30 cellular contexts compared by ENCODE assay signal in the genomic region with DNA sequence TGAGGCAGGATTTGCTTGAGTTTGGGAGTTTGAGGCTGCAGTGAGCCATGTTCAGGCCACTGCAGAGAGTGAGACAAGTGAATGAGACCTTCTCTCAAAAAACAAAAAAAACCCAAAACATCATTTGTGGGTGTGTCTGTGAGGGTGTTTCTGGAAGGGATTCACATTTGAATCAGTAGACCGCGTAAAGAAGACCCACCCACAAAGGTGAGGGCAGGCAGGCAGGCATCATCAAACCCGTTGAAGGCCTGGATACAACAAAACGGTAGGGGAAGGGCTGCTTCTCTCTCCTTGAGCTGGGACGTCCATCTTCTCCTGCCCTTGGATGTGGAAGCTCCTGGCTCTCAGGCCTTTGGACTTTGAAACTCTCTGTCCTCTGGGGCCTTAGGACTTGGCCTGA. TPM values are rescaled to one million over a fixed set of nuclear protein-coding genes. Genes with fewer than 3 reads are reported as not detected.
DNase-seq lines count a peak whose midpoint lies in the region; ATAC-seq and TF ChIP-seq lines count a peak whose summit lies in the region.
"Had no signal": no experiment of that assay in that cellular context is flagged by ENCODE, and none has a peak within 500 bp of the region (broad histone marks: within the 10 kb centered on the region; RNA-seq: fewer than 3 reads in every experiment).

No MANE protein-coding gene starts in this region.

- H3K27me3 ChIP-seq in CD8-positive, alpha-beta memory T cell (ENCODE audit: insufficient read depth, low read length, poor library complexity, severe bottlenecking) = no peaks in the 10 kb centered on the region
- H3K27me3 ChIP-seq in vagina = no peaks in the 10 kb centered on the region
- H3K27me3 ChIP-seq: ascending aorta, cardiac muscle cell, esophagus muscularis mucosa, foreskin keratinocyte, heart right ventricle, MG63, neural progenitor cell, right lobe of liver, SJSA1 had no signal

- TF ChIP-seq POLR2A in vagina (IDR thresholded peaks at IDR 0.05) = no peak

- peaks cover 40% of the 10 kb centered on the region for H3K4me1 Mint-ChIP-seq in activated CD4-positive, alpha-beta T cell treated with anti-CD3 and anti-CD28 coated beads for 36 hours
- peaks cover 32 to 62% (median 58%) of the 10 kb centered on the region in 3 donors for H3K4me1 Mint-ChIP-seq in CD8-positive, alpha-beta memory T cell
- peaks cover 56% of the 10 kb centered on the region for H3K4me1 Mint-ChIP-seq in activated T-helper 2 cell treated with anti-CD3 and anti-CD28 coated beads, Interferon-gamma antibody, Interleukin-2, Interleukin-4, amounts not matched to agents 10 μg/mL and 5 μg/mL and 100 μg/mL, durations not matched to agents 14 hours and 24 hours and 36 hours (ENCODE audit: low read depth)
- H3K4me1 Mint-ChIP-seq in immature natural killer cell = peaks cover 33 to 44% of the 10 kb centered on the region in 2 donors
- H3K4me1 Mint-ChIP-seq: neural progenitor cell; stimulated activated memory B cell treated with anti-CD40 and anti-IgM and Interleukin-4, amounts not matched to agents 10 μg/mL and 1 μg/mL and 100 μg/mL, for 72 hours had no signal

- H3K4me3 ChIP-seq in CD8-positive, alpha-beta memory T cell (ENCODE audit: low read length) = no peak overlapping the region
- no peak overlapping the region for H3K4me3 ChIP-seq in vagina
- H3K4me3 ChIP-seq: ascending aorta, cardiac muscle cell, esophagus muscularis mucosa, GM23248, heart right ventricle, MG63, neural progenitor cell, right lobe of liver, SJSA1 had no signal

- H3K4me1 ChIP-seq in CD8-positive, alpha-beta memory T cell (ENCODE audit: insufficient read depth, low read length) = peaks cover 35% of the 10 kb centered on the region
- H3K4me1 ChIP-seq in vagina = no peaks in the 10 kb centered on the region
- H3K4me1 ChIP-seq: ascending aorta, esophagus muscularis mucosa, foreskin keratinocyte, right lobe of liver, SJSA1 had no signal

- H3K27ac ChIP-seq in CD8-positive, alpha-beta memory T cell (ENCODE audit: low read depth, low read length) = no peak overlapping the region
- no peak overlapping the region for H3K27ac ChIP-seq in vagina
- H3K27ac ChIP-seq: 22Rv1, ascending aorta, cardiac muscle cell, esophagus muscularis mucosa, foreskin keratinocyte, GM23248, neural progenitor cell, right lobe of liver, SJSA1 had no signal

- H3K9me3 ChIP-seq in CD8-positive, alpha-beta memory T cell (ENCODE audit: low read length) = no peaks in the 10 kb centered on the region
- H3K9me3 ChIP-seq in vagina = no peaks in the 10 kb centered on the region
- H3K9me3 ChIP-seq: ascending aorta, esophagus muscularis mucosa, heart right ventricle, MG63, right lobe of liver, SJSA1 had no signal

- H3K4me3 Mint-ChIP-seq in activated CD4-positive, alpha-beta T cell treated with anti-CD3 and anti-CD28 coated beads for 36 hours = no peak overlapping the region
- peak overlapping the region in 2 of 7 donors; percentile 27 to 32 for H3K4me3 Mint-ChIP-seq in CD8-positive, alpha-beta memory T cell
- peak overlapping the region; percentile 37 for H3K4me3 Mint-ChIP-seq in activated T-helper 2 cell treated with anti-CD3 and anti-CD28 coated beads, Interferon-gamma antibody, Interleukin-2, Interleukin-4, amounts not matched to agents 10 μg/mL and 5 μg/mL and 100 μg/mL, durations not matched to agents 14 hours and 24 hours and 36 hours (ENCODE audit: low read depth)
- peak overlapping the region in 3 of 5 donors; percentile 5 to 23 (median 8) for H3K4me3 Mint-ChIP-seq in immature natural killer cell
- H3K4me3 Mint-ChIP-seq: endodermal cell; neural progenitor cell; stimulated activated memory B cell treated with anti-CD40 and anti-IgM and Interleukin-4, amounts not matched to agents 10 μg/mL and 1 μg/mL and 100 μg/mL, for 72 hours had no signal

- H3K36me3 Mint-ChIP-seq in activated CD4-positive, alpha-beta T cell treated with anti-CD3 and anti-CD28 coated beads for 36 hours (ENCODE audit: low read depth) = no peaks in the 10 kb centered on the region
- peaks cover 0 to 4% (median 0%) of the 10 kb centered on the region in 3 donors for H3K36me3 Mint-ChIP-seq in CD8-positive, alpha-beta memory T cell
- H3K36me3 Mint-ChIP-seq in activated T-helper 2 cell treated with anti-CD3 and anti-CD28 coated beads, Interferon-gamma antibody, Interleukin-2, Interleukin-4, amounts not matched to agents 10 μg/mL and 5 μg/mL and 100 μg/mL, durations not matched to agents 14 hours and 24 hours and 36 hours (ENCODE audit: low read depth) = peaks cover 24% of the 10 kb centered on the region
- no peaks in the 10 kb centered on the region for H3K36me3 Mint-ChIP-seq in immature natural killer cell
- H3K36me3 Mint-ChIP-seq: neural progenitor cell; stimulated activated memory B cell treated with anti-CD40 and anti-IgM and Interleukin-4, amounts not matched to agents 10 μg/mL and 1 μg/mL and 100 μg/mL, for 72 hours had no signal

- CTCF ChIA-PET in activated CD4-positive, alpha-beta T cell treated with anti-CD3 and anti-CD28 coated beads for 36 hours (lab: Charles Lee) = interaction anchor here (0.5 to 4.6 kb wide), 5 partner anchors 10 to 173 kb away, joined by 3 to 32 read pairs (median 3); no protein-coding TSS in a partner anchor
- CTCF ChIA-PET in CD8-positive, alpha-beta memory T cell (lab: Charles Lee) = interaction anchor here (0.9 to 3.6 kb wide), 7 partner anchors 9 to 158 kb away, joined by 3 to 21 read pairs (median 9); a partner anchor contains a TSS

- no peaks in the 10 kb centered on the region for H3K9me3 Mint-ChIP-seq in activated CD4-positive, alpha-beta T cell treated with anti-CD3 and anti-CD28 coated beads for 36 hours (ENCODE audit: low read depth)
- no peaks in the 10 kb centered on the region for H3K9me3 Mint-ChIP-seq in CD8-positive, alpha-beta memory T cell
- H3K9me3 Mint-ChIP-seq in activated T-helper 2 cell treated with anti-CD3 and anti-CD28 coated beads, Interferon-gamma antibody, Interleukin-2, Interleukin-4, amounts not matched to agents 10 μg/mL and 5 μg/mL and 100 μg/mL, durations not matched to agents 14 hours and 24 hours and 36 hours = peaks cover 12% of the 10 kb centered on the region
- H3K9me3 Mint-ChIP-seq in immature natural killer cell = no peaks in the 10 kb centered on the region
- H3K9me3 Mint-ChIP-seq: endodermal cell; neural progenitor cell; stimulated activated memory B cell treated with anti-CD40 and anti-IgM and Interleukin-4, amounts not matched to agents 10 μg/mL and 1 μg/mL and 100 μg/mL, for 72 hours had no signal

- H3K27ac Mint-ChIP-seq in activated CD4-positive, alpha-beta T cell treated with anti-CD3 and anti-CD28 coated beads for 36 hours = peak overlapping the region; percentile 53
- peak overlapping the region in 7 of 8 donors; percentile 9 to 87 (median 80) for H3K27ac Mint-ChIP-seq in CD8-positive, alpha-beta memory T cell
- H3K27ac Mint-ChIP-seq in activated T-helper 2 cell treated with anti-CD3 and anti-CD28 coated beads, Interferon-gamma antibody, Interleukin-2, Interleukin-4, amounts not matched to agents 10 μg/mL and 5 μg/mL and 100 μg/mL, durations not matched to agents 14 hours and 24 hours and 36 hours = peak overlapping the region; percentile 82
- H3K27ac Mint-ChIP-seq in immature natural killer cell = peak overlapping the region in 4 of 6 donors; percentile 46 to 74 (median 64)
- H3K27ac Mint-ChIP-seq: endodermal cell; neural progenitor cell; stimulated activated memory B cell treated with anti-CD40 and anti-IgM and Interleukin-4, amounts not matched to agents 10 μg/mL and 1 μg/mL and 100 μg/mL, for 72 hours had no signal

- POLR2A ChIA-PET in activated CD4-positive, alpha-beta T cell treated with anti-CD3 and anti-CD28 coated beads for 36 hours (lab: Charles Lee) = interaction anchor here (0.7 kb wide), 1 partner anchor 97 kb away, joined by 3 read pairs; a partner anchor contains a TSS
- POLR2A ChIA-PET in CD8-positive, alpha-beta memory T cell (lab: Charles Lee) = interaction anchor here (1.5 to 3.6 kb wide), 3 partner anchors 94 to 100 kb away, joined by 3 to 37 read pairs (median 21); a partner anchor contains a TSS

- H3K36me3 ChIP-seq in CD8-positive, alpha-beta memory T cell (ENCODE audit: insufficient read depth, low read length) = no peaks in the 10 kb centered on the region
- no peaks in the 10 kb centered on the region for H3K36me3 ChIP-seq in vagina
- H3K36me3 ChIP-seq: ascending aorta, cardiac muscle cell, heart right ventricle, MG63, neural progenitor cell, right lobe of liver, SJSA1 had no signal

- DNase-seq in activated CD4-positive, alpha-beta T cell treated with anti-CD3 and anti-CD28 coated beads for 36 hours = peak; percentile 27
- DNase-seq in activated CD4-positive, alpha-beta T cell treated with anti-CD3 and anti-CD28 coated beads for 48 hours = no peak
- DNase-seq in CD8-positive, alpha-beta memory T cell = peak in 1 of 5 donors; percentile 50
- no peak for DNase-seq in activated T-helper 2 cell treated with anti-CD3 and anti-CD28 coated beads, Interferon-gamma antibody, Interleukin-2, Interleukin-4, amounts not matched to agents 10 μg/mL and 5 μg/mL and 100 μg/mL, durations not matched to agents 14 hours and 24 hours and 36 hours (ENCODE audit: low spot score)
- DNase-seq in immature natural killer cell = no peak
- DNase-seq in NCI-H524 (lab: John Stamatoyannopoulos, UW) = no peak
- DNase-seq in NCI-H748 treated with DMSO at 0.1 percent for 48 hours (lab: John Stamatoyannopoulos, UW) = no peak
- DNase-seq in vagina (ENCODE audit: extremely low spot score in 2 of 2) = no peak
- DNase-seq: activated gamma-delta T cell; cortex of kidney; endodermal cell; foreskin keratinocyte; GM23248; heart right ventricle; KBM-7; left cardiac atrium; MG63; NCI-H2029 treated with DMSO at 0.1 percent for 48 hours; NCI-H345; NCI-H774; posterior cingulate gyrus; right lobe of liver; stimulated activated CD4-positive, alpha-beta T cell treated with anti-CD3 and anti-CD28 coated beads, Interleukin-4, amount 100 ng/mL, for 24 hours had no signal

- no peaks in the 10 kb centered on the region for H3K27me3 Mint-ChIP-seq in activated CD4-positive, alpha-beta T cell treated with anti-CD3 and anti-CD28 coated beads for 36 hours
- no peaks in the 10 kb centered on the region for H3K27me3 Mint-ChIP-seq in CD8-positive, alpha-beta memory T cell
- H3K27me3 Mint-ChIP-seq in activated T-helper 2 cell treated with anti-CD3 and anti-CD28 coated beads, Interferon-gamma antibody, Interleukin-2, Interleukin-4, amounts not matched to agents 10 μg/mL and 5 μg/mL and 100 μg/mL, durations not matched to agents 14 hours and 24 hours and 36 hours (ENCODE audit: low read depth) = no peaks in the 10 kb centered on the region
- no peaks in the 10 kb centered on the region for H3K27me3 Mint-ChIP-seq in immature natural killer cell (ENCODE audit: low read depth in 3 of 3)
- H3K27me3 Mint-ChIP-seq: stimulated activated memory B cell treated with anti-CD40 and anti-IgM and Interleukin-4, amounts not matched to agents 10 μg/mL and 1 μg/mL and 100 μg/mL, for 72 hours had no signal

- TF ChIP-seq CTCF in vagina (IDR thresholded peaks at IDR 0.05) = no peak

- intact Hi-C loops in activated CD4-positive, alpha-beta T cell treated with anti-CD3 and anti-CD28 coated beads for 36 hours (cut with DNase I, micrococcal nuclease) = no loop called here
- intact Hi-C loops in activated T-helper 2 cell treated with anti-CD3 and anti-CD28 coated beads, Interferon-gamma antibody, Interleukin-2, Interleukin-4, amounts not matched to agents 10 μg/mL and 5 μg/mL and 100 μg/mL, durations not matched to agents 14 hours and 24 hours and 36 hours (cut with micrococcal nuclease) = loop anchor here (5.0 kb wide), 1 partner anchor 274 kb away; no protein-coding TSS in a partner anchor
- intact Hi-C loops in vagina (cut with DNase I) = no loop called here

- no peak for ATAC-seq in activated CD4-positive, alpha-beta T cell treated with anti-CD3 and anti-CD28 coated beads for 36 hours
- ATAC-seq: foreskin keratinocyte; heart right ventricle; left cardiac atrium; right lobe of liver; stimulated activated memory B cell treated with anti-CD40 and anti-IgM and Interleukin-4, amounts not matched to agents 10 μg/mL and 1 μg/mL and 100 μg/mL, for 72 hours had no signal

RNA-seq across cellular contexts. Expression of a gene that starts 25.4 kb away (rescaled TPM):
- under 1 TPM in 1 of 2 experiments, not detected in 1; 0.16 TPM for total RNA-seq in activated CD4-positive, alpha-beta T cell treated with anti-CD3 and anti-CD28 coated beads for 36 hours
- total RNA-seq in CD8-positive, alpha-beta memory T cell = under 1 TPM; 0.13 to 0.31 TPM
- not detected for polyA plus RNA-seq in CD8-positive, alpha-beta memory T cell
- total RNA-seq in activated T-helper 2 cell treated with anti-CD3 and anti-CD28 coated beads, Interferon-gamma antibody, Interleukin-2, Interleukin-4, amounts not matched to agents 10 μg/mL and 5 μg/mL and 100 μg/mL, durations not matched to agents 14 hours and 24 hours and 36 hours = 0.11 and 1.3 TPM in 2 replicates
- not detected for polyA plus RNA-seq in immature natural killer cell
- 2.7 TPM for total RNA-seq in vagina
- total RNA-seq: foreskin keratinocyte had no signal
- polyA plus RNA-seq: cardiac muscle cell, GM23248 had no signal
